ENCODE assay signal across 13 cellular contexts in the genomic region with DNA sequence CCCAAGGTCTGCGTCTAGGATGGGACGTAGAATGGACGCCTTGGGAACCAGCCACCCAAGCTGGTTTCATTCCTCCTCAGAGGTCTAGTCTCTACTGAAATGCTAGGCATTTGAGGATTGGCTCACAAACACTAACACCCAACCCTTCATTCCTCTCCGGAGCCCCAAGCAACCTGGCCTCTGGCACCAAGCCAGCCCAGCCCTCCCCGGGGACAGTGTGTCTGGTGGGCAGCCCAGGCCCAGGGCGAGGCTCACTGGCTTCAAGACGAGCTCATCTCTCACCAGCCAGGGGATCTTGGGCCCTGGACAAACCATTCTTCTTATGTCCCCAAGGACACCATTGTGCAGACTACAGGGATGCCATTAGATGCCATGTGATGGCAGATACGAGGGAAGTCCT.
"Had no signal": no experiment of that assay in that cellular context is flagged by ENCODE, and none has a peak within 500 bp of the region (broad histone marks: within the 10 kb centered on the region; RNA-seq: fewer than 3 reads in every experiment).

No MANE protein-coding gene starts in this region.

- H3K4me1 ChIP-seq: colonic mucosa, testis had no signal

- H3K4me3 ChIP-seq: colonic mucosa, left ventricle myocardium inferior, mucosa of descending colon, testis had no signal

- H3K27me3 ChIP-seq: colonic mucosa, neutrophil, testis had no signal

- H3K36me3 ChIP-seq: colonic mucosa, neutrophil had no signal

- H3K9me3 ChIP-seq: colonic mucosa, mucosa of descending colon, neutrophil, testis had no signal

- DNase-seq: activated CD4-positive, alpha-beta T cell treated with anti-CD3 and anti-CD28 coated beads, Interleukin-2, amount 50 U/mL, for 1 hour; activated naive CD4-positive, alpha-beta T cell treated with anti-CD3 and anti-CD28 coated beads, Interleukin-2, amount 10 ng/mL, durations not matched to agents 7 days and 5 days; activated T-cell treated with anti-CD3 and anti-CD28 coated beads for 4 hours; colonic mucosa; islet precursor cell; left ventricle myocardium inferior; mucosa of descending colon; naive thymus-derived CD8-positive, alpha-beta T cell; posterior cingulate gyrus; small intestine; stimulated activated naive CD8-positive, alpha-beta T cell treated with anti-CD3 and anti-CD28 coated beads, Interleukin-15, amount 100 ng/mL, for 72 hours; testis had no signal

- H3K27ac ChIP-seq: colonic mucosa, left ventricle myocardium inferior, neutrophil, testis had no signal
